ENCODE assay signal across 16 cellular contexts in the genomic region with DNA sequence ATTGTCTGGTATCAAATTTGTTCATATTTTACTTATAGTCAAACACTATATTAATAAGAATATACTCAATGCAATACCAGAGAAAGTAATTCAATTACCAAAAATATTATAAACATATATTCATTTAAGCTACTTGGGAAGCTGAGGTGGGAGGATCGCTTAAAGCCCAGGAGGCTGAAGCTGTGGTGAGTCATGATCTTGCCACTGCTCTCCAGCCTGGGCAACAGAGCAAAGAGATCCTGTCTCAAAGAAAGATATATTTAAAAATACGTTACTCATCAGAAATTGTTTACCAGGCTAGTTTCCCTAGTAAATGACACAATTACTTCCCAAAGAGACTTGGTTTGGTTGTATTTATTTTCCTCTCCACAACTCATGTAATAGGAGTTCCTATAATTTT.
DNase-seq lines count a peak whose midpoint lies in the region; TF ChIP-seq lines count a peak whose summit lies in the region.
"Had no signal": no experiment of that assay in that cellular context is flagged by ENCODE, and none has a peak within 500 bp of the region (broad histone marks: within the 10 kb centered on the region; RNA-seq: fewer than 3 reads in every experiment).

No MANE protein-coding gene starts in this region.

- no CpG with 5 or more reads among the region's 2 CpGs for WGBS in mesendoderm (ENCODE audit: extremely low coverage, insufficient coverage, low lambda C conversion rate)

- no peaks in the 10 kb centered on the region for H3K36me3 ChIP-seq in mesendoderm (ENCODE audit: control insufficient read depth, insufficient read depth, low read length)
- H3K36me3 ChIP-seq: left lung had no signal

- no peak overlapping the region for H3K4ac ChIP-seq in mesendoderm (ENCODE audit: low read depth, low read length)

- no peak overlapping the region for H3K23ac ChIP-seq in mesendoderm (ENCODE audit: low read length)

- no peak overlapping the region for H3K4me2 ChIP-seq in mesendoderm (ENCODE audit: low read length)

- no peak overlapping the region for H2AK5ac ChIP-seq in mesendoderm (ENCODE audit: low read length)

- no peaks in the 10 kb centered on the region for H3K79me2 ChIP-seq in mesendoderm (ENCODE audit: control insufficient read depth, insufficient read depth, low read length)
- H3K79me2 ChIP-seq: parathyroid adenoma had no signal

- H3K79me1 ChIP-seq in mesendoderm (ENCODE audit: low read length): no peaks in the 10 kb centered on the region

- no peak overlapping the region for H2BK5ac ChIP-seq in mesendoderm (ENCODE audit: low read length)

- DNase-seq in H4 (ENCODE audit: low spot score) (peak; percentile 49), RKO (ENCODE audit: low spot score) (peak; percentile 28), epithelial cell of esophagus (ENCODE audit: low read depth) (peak; percentile 59), mesendoderm (peak; percentile 10), SIG-M5 (lab: John Stamatoyannopoulos, UW) (no peak), NCI-H128 (lab: John Stamatoyannopoulos, UW; ENCODE audit: unreplicated experiment) (no peak)
- DNase-seq in effector CD8-positive, alpha-beta T cell (lab: John Stamatoyannopoulos, UW): no peak
- no peak for DNase-seq in activated CD8-positive, alpha-beta memory T cell treated with anti-CD3 and anti-CD28 coated beads, Interleukin-2, amount 50 U/mL, for 4 hours
- DNase-seq: activated CD4-positive, alpha-beta T cell treated with anti-CD3 and anti-CD28 coated beads for 36 hours; activated gamma-delta T cell treated with Interleukin-2 at 50 U/mL for 16 hours; AML-193; left lung; NCI-H1436; Right ventricle myocardium superior; T-helper 9 cell had no signal

- no peak overlapping the region for H2BK15ac ChIP-seq in mesendoderm (replicated peaks; ENCODE audit: low read depth)

- TF ChIP-seq CTCF in epithelial cell of esophagus (IDR thresholded peaks at IDR 0.05; ENCODE audit: insufficient read depth, low read depth, low read length, missing control alignments): no peak

- H2BK120ac ChIP-seq in mesendoderm (ENCODE audit: low read depth, low read length): no peak overlapping the region

- no peaks in the 10 kb centered on the region for H3K4me1 ChIP-seq in mesendoderm (ENCODE audit: control insufficient read depth, low read depth, low read length)
- H3K4me1 ChIP-seq: left lung, parathyroid adenoma had no signal

- no peak overlapping the region for H3K56ac ChIP-seq in mesendoderm (ENCODE audit: low read length)

- H3K4me3 ChIP-seq in epithelial cell of esophagus (ENCODE audit: low read length) (no peak overlapping the region), mesendoderm (ENCODE audit: low read length) (no peak overlapping the region)
- H3K4me3 ChIP-seq: left lung had no signal

- H4K5ac ChIP-seq in mesendoderm (ENCODE audit: low read length): no peak overlapping the region

- H3K9ac ChIP-seq in mesendoderm (ENCODE audit: low read length): no peak overlapping the region
- H3K9ac ChIP-seq: parathyroid adenoma had no signal

- no peak overlapping the region for H3K27ac ChIP-seq in mesendoderm (ENCODE audit: low read depth, low read length)
- H3K27ac ChIP-seq: left lung, parathyroid adenoma had no signal

- no peak overlapping the region for H4K8ac ChIP-seq in mesendoderm (ENCODE audit: low read depth, low read length)

- H3K18ac ChIP-seq in mesendoderm (ENCODE audit: low read length): no peak overlapping the region

- no peaks in the 10 kb centered on the region for H3K27me3 ChIP-seq in mesendoderm (ENCODE audit: insufficient read depth, low read length, poor library complexity)
- H3K27me3 ChIP-seq: left lung had no signal

Comparison
In these comparisons a context has a peak if more than half of its experiments do, and no peak if none do; other contexts are left out.
1. DNase-seq: peak in H4 (single experiment), RKO (single experiment), epithelial cell of esophagus (single experiment) and mesendoderm (single experiment); none in effector CD8-positive, alpha-beta T cell (single experiment), SIG-M5 (single experiment), activated CD8-positive, alpha-beta memory T cell treated with anti-CD3 and anti-CD28 coated beads, Interleukin-2, amount 50 U/mL, for 4 hours (single experiment) and NCI-H128 (single experiment).